Comparison of ENCODE assay signal across 8 cellular contexts in genomic region chr5:143182901-143183820, GRCh38.
DNase-seq lines count a peak whose midpoint lies in the region; ATAC-seq and TF ChIP-seq lines count a peak whose summit lies in the region.

No MANE protein-coding gene starts in this region.

- peaks cover 17% of the 10 kb centered on the region for H3K4me1 ChIP-seq in CD4-positive, CD25-positive, alpha-beta regulatory T cell (ENCODE audit: control insufficient read depth, insufficient read depth, low read length, poor library complexity, severe bottlenecking)

- H3K9me3 ChIP-seq in CD4-positive, CD25-positive, alpha-beta regulatory T cell (ENCODE audit: control insufficient read depth in 2 of 2, low read length in 2 of 2): no peaks in the 10 kb centered on the region

- peak overlapping the region in 3 of 4 donors; percentile 3 to 53 (median 44) for H3K4me3 Mint-ChIP-seq in CD4-positive, CD25-positive, alpha-beta regulatory T cell
- no peak overlapping the region for H3K4me3 Mint-ChIP-seq in nephron progenitor cell

- H3K36me3 ChIP-seq in CD4-positive, CD25-positive, alpha-beta regulatory T cell (ENCODE audit: control insufficient read depth, insufficient read depth, low read length): no peaks in the 10 kb centered on the region

- H3K36me3 Mint-ChIP-seq in CD4-positive, CD25-positive, alpha-beta regulatory T cell: peaks cover 6% of the 10 kb centered on the region
- H3K36me3 Mint-ChIP-seq in nephron progenitor cell (ENCODE audit: low read depth): no peaks in the 10 kb centered on the region

- H3K27me3 ChIP-seq in CD4-positive, CD25-positive, alpha-beta regulatory T cell (ENCODE audit: control insufficient read depth, insufficient read depth, low read length): no peaks in the 10 kb centered on the region

- peaks cover 0 to 2% (median 0%) of the 10 kb centered on the region in 7 donors for H3K9me3 Mint-ChIP-seq in CD4-positive, CD25-positive, alpha-beta regulatory T cell
- peaks cover 4% of the 10 kb centered on the region for H3K9me3 Mint-ChIP-seq in nephron progenitor cell

- no peaks in the 10 kb centered on the region for H3K27me3 Mint-ChIP-seq in CD4-positive, CD25-positive, alpha-beta regulatory T cell
- peaks cover 2% of the 10 kb centered on the region for H3K27me3 Mint-ChIP-seq in nephron progenitor cell (ENCODE audit: low read depth, poor library complexity)

- H3K27ac Mint-ChIP-seq in CD4-positive, CD25-positive, alpha-beta regulatory T cell: peak overlapping the region; percentile 39 to 83 (median 82)
- no peak overlapping the region for H3K27ac Mint-ChIP-seq in nephron progenitor cell

- TF ChIP-seq CTCF in nephron progenitor cell (IDR thresholded peaks at IDR 0.05): no peak

- no peak overlapping the region for H3K27ac ChIP-seq in CD4-positive, CD25-positive, alpha-beta regulatory T cell (ENCODE audit: insufficient read depth, low read length, poor library complexity, severe bottlenecking)

- H3K4me1 Mint-ChIP-seq in CD4-positive, CD25-positive, alpha-beta regulatory T cell: peaks cover 7 to 30% (median 22%) of the 10 kb centered on the region in 4 donors
- H3K4me1 Mint-ChIP-seq in nephron progenitor cell: no peaks in the 10 kb centered on the region

- peak in 2 of 3 donors; percentile 6 to 40 for DNase-seq in CD4-positive, CD25-positive, alpha-beta regulatory T cell
- DNase-seq in activated CD8-positive, alpha-beta memory T cell treated with anti-CD3 and anti-CD28 coated beads for 24 hours: peak; percentile 77
- DNase-seq in myocyte (ENCODE audit: low read depth) (peak; percentile 93), NCI-H82 treated with DMSO at 0.1 percent for 48 hours (lab: John Stamatoyannopoulos, UW; ENCODE audit: unreplicated experiment) (no peak), dermis blood vessel endothelial cell (no peak), nephron progenitor cell (no peak)

- H3K4me3 ChIP-seq in CD4-positive, CD25-positive, alpha-beta regulatory T cell (ENCODE audit: low read depth, low read length): peak overlapping the region; percentile 54

- ATAC-seq in CD4-positive, CD25-positive, alpha-beta regulatory T cell (ENCODE audit: low read depth in 2 of 2): peak; percentile 25 to 41
- peak; percentile 47 for ATAC-seq in GM19328 (IDR thresholded peaks at IDR 0.05; ENCODE audit: unreplicated experiment)
- ATAC-seq in HG03378 (IDR thresholded peaks at IDR 0.05; ENCODE audit: unreplicated experiment): peak; percentile 69

Comparison
In these comparisons a context has a peak if more than half of its experiments do, and no peak if none do; other contexts are left out.
1. DNase-seq: peak in CD4-positive, CD25-positive, alpha-beta regulatory T cell (2 of 3), activated CD8-positive, alpha-beta memory T cell treated with anti-CD3 and anti-CD28 coated beads for 24 hours (single experiment) and myocyte (single experiment); none in NCI-H82 treated with DMSO at 0.1 percent for 48 hours (single experiment), dermis blood vessel endothelial cell (single experiment) and nephron progenitor cell (single experiment).
2. Peak in every context shown above with its lines, with median percentiles within 50 percentile points of each other: ATAC-seq.